Comparison of ENCODE assay signal across 10 cellular contexts in genomic region chr10:43077421-43078171, GRCh38. TPM values are rescaled to one million over a fixed set of nuclear protein-coding genes. Genes with fewer than 3 reads are reported as not detected.
DNase-seq lines count a peak whose midpoint lies in the region; ATAC-seq, FAIRE-seq and TF ChIP-seq lines count a peak whose summit lies in the region.
"Had no signal": no experiment of that assay in that cellular context is flagged by ENCODE, and none has a peak within 500 bp of the region (broad histone marks: within the 10 kb centered on the region; RNA-seq: fewer than 3 reads in every experiment).

No MANE protein-coding gene starts in this region.

- DNase-seq in AG08396 (ENCODE audit: low spot score) (peak; percentile 26), HCT116 (ENCODE audit: low read depth, low spot score) (no peak), H1 (ENCODE audit: low read depth in 1 of 2, low spot score in 2 of 2) (peak in 1 of 2 experiments; percentile 69), nephron progenitor cell (no peak), NCI-H2081 treated with DMSO at 0.1 percent for 48 hours (lab: John Stamatoyannopoulos, UW) (no peak), H54 (ENCODE audit: insufficient read length, low spot score) (no peak)
- DNase-seq: SHP77 treated with DMSO at 0.1 percent for 48 hours had no signal

- no peak overlapping the region for H3K56ac ChIP-seq in H1 (replicated peaks; ENCODE audit: insufficient read length, low read depth, low read length)

- H3K4me1 ChIP-seq in HCT116 (ENCODE audit: control insufficient read depth in 1 of 2, insufficient read depth in 2 of 2, low read length in 2 of 2) (peaks cover 12 to 19% of the 10 kb centered on the region in 2 experiments; a peak in 2 of 4 replicates), H1 (replicated peaks in 1 of 4; ENCODE audit: control insufficient read depth in 3 of 4, insufficient read depth in 4 of 4, low read length in 3 of 4) (peaks cover 0 to 10% (median 3%) of the 10 kb centered on the region in 4 experiments; a peak in 3 of 7 replicates)

- H3K9me3 ChIP-seq in HCT116 (ENCODE audit: control insufficient read depth in 1 of 2, insufficient read depth in 1 of 2, low read depth in 1 of 2, low read length in 2 of 2) = no peaks in the 10 kb centered on the region
- H3K9me3 ChIP-seq in H1 (ENCODE audit: insufficient read depth in 2 of 2, low read depth in 1 of 2, low read length in 1 of 2) = no peaks in the 10 kb centered on the region

- H2BK12ac ChIP-seq in H1 (ENCODE audit: low read depth, low read length) = no peak overlapping the region

- H3K27me3 ChIP-seq in HCT116 (ENCODE audit: insufficient read depth, low read length) (no peaks in the 10 kb centered on the region), H1 (replicated peaks in 1 of 4; ENCODE audit: control insufficient read depth in 3 of 4, extremely low read depth in 1 of 4, insufficient read depth in 3 of 4, low read length in 3 of 4) (peaks cover 12 to 37% (median 30%) of the 10 kb centered on the region in 4 experiments)

- peak overlapping the region; percentile 84 for H3K4me2 ChIP-seq in HCT116 (ENCODE audit: low read length)
- H3K4me2 ChIP-seq in H1 (ENCODE audit: insufficient read depth in 1 of 2, low read depth in 2 of 2, low read length in 2 of 2) = peak overlapping the region; percentile 59 to 91

- H3K27me3 Mint-ChIP-seq in nephron progenitor cell (ENCODE audit: low read depth, poor library complexity) = peaks cover 91% of the 10 kb centered on the region

- H3K18ac ChIP-seq in H1 (ENCODE audit: extremely low read depth, low read length) = peak overlapping the region; percentile 32; the same call in 1 of the 2 replicates

- no peak overlapping the region for H2BK120ac ChIP-seq in H1 (replicated peaks; ENCODE audit: low read depth, low read length)

- no peaks in the 10 kb centered on the region for H3K9me2 ChIP-seq in HCT116 (ENCODE audit: insufficient read depth)

- no peak overlapping the region for H2BK20ac ChIP-seq in H1 (ENCODE audit: low read length)

- TF ChIP-seq RAD21 in HCT116 (IDR thresholded peaks at IDR 0.05; ENCODE audit: low read depth) (no peak), H1 (IDR thresholded peaks at IDR 0.05 in 1 of 2, conservative IDR thresholded peaks at IDR 0.05 in 1 of 2; ENCODE audit: low read depth in 2 of 2, low read length in 2 of 2) (no peak)

- FAIRE-seq in H1 (lab: Jason Lieb, UNC) = no peak
- FAIRE-seq in H54 (lab: Jason Lieb, UNC) = no peak
- FAIRE-seq: GM12891 had no signal

- CTCF ChIA-PET in HCT116 (lab: Charles Lee) (no interaction called here), H1 (lab: Charles Lee; ENCODE audit: partially characterized antibody) (interaction anchor here (1.2 to 8.5 kb wide), 14 partner anchors 11 to 261 kb away, joined by 3 to 100 read pairs (median 12); no protein-coding TSS in a partner anchor)

- no peak overlapping the region; the same call in 1 of the 2 replicates for H4K8ac ChIP-seq in H1 (ENCODE audit: extremely low read depth, insufficient read depth, low read length)

- no peak overlapping the region for H3K14ac ChIP-seq in H1 (ENCODE audit: insufficient read length)

- no TSS peak for BruUV-seq in HCT116 (replicated peaks; lab: Mats Ljungman, UMichigan)

- no peak overlapping the region for H4K91ac ChIP-seq in H1 (replicated peaks; ENCODE audit: insufficient read length, low read length)

- H2BK15ac ChIP-seq in H1 (ENCODE audit: low read length) = no peak overlapping the region

- H3K9ac ChIP-seq in HCT116 (ENCODE audit: low read length) (peak overlapping the region; percentile 35; the same call in 1 of the 2 replicates), H1 (replicated peaks in 1 of 4; ENCODE audit: extremely low read depth in 1 of 4, low read depth in 3 of 4, low read length in 3 of 4) (peak overlapping the region in 2 of 4 experiments; percentile 25 to 36; a peak in 3 of 7 replicates)

- no peaks in the 10 kb centered on the region for H3K79me2 ChIP-seq in HCT116 (ENCODE audit: insufficient read depth, low read length)
- no peaks in the 10 kb centered on the region for H3K79me2 ChIP-seq in H1 (ENCODE audit: control insufficient read depth in 1 of 2, insufficient read depth in 2 of 2, low read length in 2 of 2)

- ATAC-seq in HCT116 (no peak), GM18520 (IDR thresholded peaks at IDR 0.05; ENCODE audit: unreplicated experiment) (no peak), GM21786 (IDR thresholded peaks at IDR 0.05; ENCODE audit: unreplicated experiment) (no peak)

- no peak overlapping the region for H3K27ac ChIP-seq in HCT116 (ENCODE audit: low read depth, low read length)
- H3K27ac ChIP-seq in H1 (ENCODE audit: low read depth, low read length) = no peak overlapping the region

- no peak overlapping the region for H2BK5ac ChIP-seq in H1 (ENCODE audit: low read depth, low read length)

- no peaks in the 10 kb centered on the region for H3K4me1 Mint-ChIP-seq in nephron progenitor cell

- no peak overlapping the region for H2AFZ ChIP-seq in HCT116 (ENCODE audit: low read depth, low read length, poor library complexity, severe bottlenecking)
- no peak overlapping the region for H2AFZ ChIP-seq in H1 (ENCODE audit: low read length)

- intact Hi-C loops in HCT116 (cut with micrococcal nuclease) = loop anchor here (2.0 kb wide), 1 partner anchor 27 kb away; no protein-coding TSS in a partner anchor

- no peaks in the 10 kb centered on the region; the same call in 1 of the 2 replicates for H3K79me1 ChIP-seq in H1 (ENCODE audit: low read depth, low read length)

- H4K20me1 ChIP-seq in HCT116 (ENCODE audit: insufficient read depth) (no peaks in the 10 kb centered on the region), H1 (replicated peaks in 1 of 2; ENCODE audit: control insufficient read depth in 1 of 2, insufficient read depth in 2 of 2, low read length in 2 of 2) (peaks cover 7 to 10% of the 10 kb centered on the region in 2 experiments)

- H3K23ac ChIP-seq in H1 (ENCODE audit: insufficient read length) = no peak overlapping the region

- H3K23me2 ChIP-seq in H1 (ENCODE audit: low read depth, low read length) = peaks cover 11% of the 10 kb centered on the region; the same call in 1 of the 2 replicates

- H3K4ac ChIP-seq in H1 (replicated peaks; ENCODE audit: insufficient read length, low read depth, low read length) = no peak overlapping the region

- no peak for TF ChIP-seq EP300 in H1 (IDR thresholded peaks at IDR 0.05; ENCODE audit: borderline replicate concordance in 1 of 2, low read depth in 2 of 2, low read length in 2 of 2)

- no peak for TF ChIP-seq POLR2A in HCT116 (IDR thresholded peaks at IDR 0.05; ENCODE audit: borderline replicate concordance, extremely low read depth, insufficient read depth, insufficient read length)
- TF ChIP-seq POLR2A in H1 (IDR thresholded peaks at IDR 0.05; ENCODE audit: control extremely low read depth in 1 of 2, low read depth in 2 of 2, low read length in 2 of 2) = no peak
- TF ChIP-seq POLR2A in H54 (IDR thresholded peaks at IDR 0.05; ENCODE audit: low read depth, low read length) = no peak

- RAD21 ChIA-PET in HCT116 (lab: Charles Lee; ENCODE audit: low non-redundant PET in 1 of 2, low total read pairs in 2 of 2, uncharacterized antibody in 2 of 2, unreplicated experiment in 2 of 2) = no interaction called here

- TF ChIP-seq CTCF in HCT116 (IDR thresholded peaks at IDR 0.05 in 2 of 3, conservative IDR thresholded peaks at IDR 0.05 in 1 of 3; ENCODE audit: borderline replicate concordance in 1 of 3, insufficient read depth in 1 of 3, low read depth in 2 of 3, low read length in 2 of 3) = no peak
- no peak for TF ChIP-seq CTCF in H1 (IDR thresholded peaks at IDR 0.05; ENCODE audit: control extremely low read depth in 1 of 3, insufficient read depth in 1 of 3, low read depth in 1 of 3, low read length in 3 of 3)
- no peak for TF ChIP-seq CTCF in nephron progenitor cell (IDR thresholded peaks at IDR 0.05)

- peak overlapping the region; percentile 76 for H3K4me3 Mint-ChIP-seq in nephron progenitor cell

- POLR2A ChIA-PET in HCT116 (lab: Charles Lee) = no interaction called here
- POLR2A ChIA-PET in H1 (lab: Charles Lee; ENCODE audit: partially characterized antibody) = interaction anchor here (1.3 to 2.2 kb wide), 2 partner anchors 10 to 207 kb away, joined by 3 to 5 read pairs; no protein-coding TSS in a partner anchor

- no peak overlapping the region for H2AK5ac ChIP-seq in H1 (ENCODE audit: low read depth, low read length)

- no peaks in the 10 kb centered on the region for H3K36me3 Mint-ChIP-seq in nephron progenitor cell (ENCODE audit: low read depth)

- no peaks in the 10 kb centered on the region for H3K9me3 Mint-ChIP-seq in nephron progenitor cell

- 13% methylated on average over 7 of the region's 72 CpGs; no CpG with 5 or more reads in 1 of the 2 experiments for WGBS in H1 (ENCODE audit: extremely low coverage in 1 of 2, insufficient coverage in 1 of 2, insufficient read length in 1 of 2, insufficient replicate concordance in 2 of 2, low coverage in 1 of 2, low lambda C conversion rate in 2 of 2, missing lambda C conversion rate in 1 of 2), 2 experiments

- no peaks in the 10 kb centered on the region for H3K36me3 ChIP-seq in HCT116 (ENCODE audit: control insufficient read depth in 1 of 2, insufficient read depth in 2 of 2, low read length in 2 of 2)
- H3K36me3 ChIP-seq in H1 (ENCODE audit: control insufficient read depth in 2 of 4, insufficient read depth in 4 of 4, low read length in 3 of 4) = no peaks in the 10 kb centered on the region

- no peak overlapping the region for H4K5ac ChIP-seq in H1 (ENCODE audit: insufficient read length, low read depth, low read length)

- peak overlapping the region; percentile 45 to 64 for H3K4me3 ChIP-seq in HCT116 (replicated peaks in 1 of 2; ENCODE audit: low read depth in 1 of 2, low read length in 2 of 2)
- peak overlapping the region; percentile 36 to 79 (median 54) for H3K4me3 ChIP-seq in H1 (ENCODE audit: extremely low read depth in 1 of 4, insufficient read depth in 2 of 4, low read depth in 3 of 4, low read length in 4 of 4)

- H3K27ac Mint-ChIP-seq in nephron progenitor cell = no peak overlapping the region

TF ChIP-seq in HCT116, 20 proteins besides CTCF, POLR2A, EP300 and RAD21 (continues in another document):
- TF ChIP-seq FOSL1 (IDR thresholded peaks at IDR 0.05; ENCODE audit: low read depth) = no peak
- TF ChIP-seq ZFX (IDR thresholded peaks at IDR 0.05) = no peak

RNA-seq across cellular contexts. Expression of gene RET, which starts 0.7 kb away (rescaled TPM):
- 5.9 TPM for total RNA-seq in HCT116 (2021; ENCODE audit: unreplicated experiment)
- 2.5 and 3.1 TPM in 2 replicates for polyA plus RNA-seq in HCT116 (2012)
- 8.4 TPM in 2 replicates for total RNA-seq in H1 (2021; fragmentation: NEBNext Ultra II Directional; extraction: Animal tissue kit (Norgen Biotek cat#: 25700))
- polyA plus RNA-seq in H1 (2011; rRNA removed) = 6.7 and 10.4 TPM in 2 replicates
- polyA plus RNA-seq in H1 (2011; cell fraction: cytosol; rRNA removed) = 6.4 TPM
- polyA plus RNA-seq in H1 (2011; cell fraction: nucleus; rRNA removed) = 16.4 TPM
- polyA plus RNA-seq in H1 (2012, experiment 1 of 2) = 5.8 to 8.4 TPM (median 8.3 TPM) in 4 replicates
- polyA plus RNA-seq in H1 (2012, experiment 2 of 2) = 5.1 TPM
- polyA plus RNA-seq in H1 (2013, experiment 1 of 2) = 8.0 TPM
- 7.6 TPM for polyA plus RNA-seq in H1 (2013, experiment 2 of 2)
- polyA minus RNA-seq in H1 (2011; rRNA and poly(A)+ RNA removed) = 3.6 and 5.9 TPM in 2 replicates
- polyA minus RNA-seq in H1 (2011; cell fraction: cytosol; rRNA and poly(A)+ RNA removed) = 7.3 TPM
- polyA minus RNA-seq in H1 (2011; cell fraction: nucleus; rRNA and poly(A)+ RNA removed) = 9.4 TPM
